Comparison of ENCODE assay signal across 17 cellular contexts in genomic region chr9:107119735-107120134, GRCh38.
A peak's percentile ranks its signal among the peaks of the same experiment; 100 is the strongest.
DNase-seq lines count a peak whose midpoint lies in the region; ATAC-seq, FAIRE-seq and TF ChIP-seq lines count a peak whose summit lies in the region.
"Had no signal": no experiment of that assay in that cellular context is flagged by ENCODE, and none has a peak within 500 bp of the region (broad histone marks: within the 10 kb centered on the region; RNA-seq: fewer than 3 reads in every experiment).

No MANE protein-coding gene starts in this region.

- no peak overlapping the region for H2AK5ac ChIP-seq in neuronal stem cell (ENCODE audit: low read depth, low read length)

- no peak overlapping the region for H4K91ac ChIP-seq in neuronal stem cell (ENCODE audit: low read depth, low read length, poor library complexity)

- H3K36me3 ChIP-seq in HCT116 (ENCODE audit: control insufficient read depth in 1 of 2, insufficient read depth in 2 of 2, low read length in 2 of 2), result no peaks in the 10 kb centered on the region
- no peaks in the 10 kb centered on the region for H3K36me3 ChIP-seq in HepG2 (replicated peaks in 1 of 2; ENCODE audit: control insufficient read depth in 1 of 2, insufficient read depth in 2 of 2, low read length in 2 of 2)
- no peaks in the 10 kb centered on the region for H3K36me3 ChIP-seq in neuronal stem cell (replicated peaks in 1 of 2; ENCODE audit: control insufficient read depth in 2 of 2, insufficient read depth in 2 of 2, low read length in 2 of 2)
- H3K36me3 ChIP-seq: BLaER1 treated with 17β-estradiol and CSF1 and Interleukin-3, amounts not matched to agents 10 nM and 100 nM had no signal

- intact Hi-C loops in HCT116 (cut with micrococcal nuclease) (no loop called here), HepG2 (cut with micrococcal nuclease; ENCODE audit: unreplicated experiment) (no loop called here)

- H3K79me2 ChIP-seq in HCT116 (ENCODE audit: insufficient read depth, low read length) (no peaks in the 10 kb centered on the region), HepG2 (ENCODE audit: insufficient read depth, low read length) (no peaks in the 10 kb centered on the region)

- no peak overlapping the region for H4K8ac ChIP-seq in neuronal stem cell (ENCODE audit: low read depth, low read length)

- no peaks in the 10 kb centered on the region for H3K79me1 ChIP-seq in neuronal stem cell (ENCODE audit: low read depth, low read length)

- H3K27me3 ChIP-seq in HCT116 (ENCODE audit: insufficient read depth, low read length), result peaks cover 3% of the 10 kb centered on the region; the same call in 1 of the 2 replicates
- no peaks in the 10 kb centered on the region for H3K27me3 ChIP-seq in HepG2 (ENCODE audit: control insufficient read depth in 1 of 2, insufficient read depth in 2 of 2, low read length in 2 of 2)
- H3K27me3 ChIP-seq in neuronal stem cell (ENCODE audit: control insufficient read depth in 3 of 3, insufficient read depth in 3 of 3, low read depth in 1 of 3, low read length in 3 of 3), result no peaks in the 10 kb centered on the region
- H3K27me3 ChIP-seq: BLaER1 treated with 17β-estradiol and CSF1 and Interleukin-3, amounts not matched to agents 10 nM and 100 nM had no signal

- no peak for TF ChIP-seq POLR2A in HCT116 (IDR thresholded peaks at IDR 0.05; ENCODE audit: borderline replicate concordance, extremely low read depth, insufficient read depth, insufficient read length)
- TF ChIP-seq POLR2A in NB4 (IDR thresholded peaks at IDR 0.05; ENCODE audit: extremely low read depth, insufficient read length), result no peak
- no peak for TF ChIP-seq POLR2A in HepG2 (IDR thresholded peaks at IDR 0.05; ENCODE audit: insufficient read depth in 1 of 2, low read depth in 2 of 2, low read length in 2 of 2)

- no peak overlapping the region for H3K4me3 ChIP-seq in HCT116 (replicated peaks in 1 of 2; ENCODE audit: low read depth in 1 of 2, low read length in 2 of 2)
- no peak overlapping the region for H3K4me3 ChIP-seq in NB4 (ENCODE audit: low read depth, low read length)
- no peak overlapping the region for H3K4me3 ChIP-seq in HepG2 (replicated peaks in 1 of 3; ENCODE audit: insufficient read depth in 1 of 3, low read depth in 2 of 3, low read length in 3 of 3)
- no peak overlapping the region for H3K4me3 ChIP-seq in neuronal stem cell (ENCODE audit: low read length in 2 of 2)
- H3K4me3 ChIP-seq: BLaER1 treated with 17β-estradiol and CSF1 and Interleukin-3, amounts not matched to agents 10 nM and 100 nM had no signal

- no peak for DNase-seq in HCT116 (ENCODE audit: low read depth, low spot score)
- peak; percentile 5 for DNase-seq in NB4 (ENCODE audit: low read depth)
- DNase-seq in HepG2 (ENCODE audit: low spot score), result no peak
- no peak for DNase-seq in neuronal stem cell (ENCODE audit: low spot score)
- DNase-seq in ureter (ENCODE audit: low spot score), result no peak
- no peak for DNase-seq in NCI-H2081 (lab: John Stamatoyannopoulos, UW)
- DNase-seq: CD8-positive, alpha-beta T cell; HCEC 1CT; HFFc6; KBM-7 had no signal

- no peak overlapping the region for H3K14ac ChIP-seq in neuronal stem cell (ENCODE audit: low read length)

- POLR2A ChIA-PET in HCT116 (lab: Charles Lee) (no interaction called here), HepG2 (lab: Yijun Ruan, JAX) (no interaction called here)

- H4K20me1 ChIP-seq in HCT116 (ENCODE audit: insufficient read depth) (no peaks in the 10 kb centered on the region), HepG2 (ENCODE audit: insufficient read depth, low read length) (no peaks in the 10 kb centered on the region)
- H4K20me1 ChIP-seq: BLaER1 treated with 17β-estradiol and CSF1 and Interleukin-3, amounts not matched to agents 10 nM and 100 nM had no signal

- H3K27ac ChIP-seq in HCT116 (ENCODE audit: low read depth, low read length), result no peak overlapping the region
- no peak overlapping the region for H3K27ac ChIP-seq in HepG2 (ENCODE audit: extremely low read length, insufficient read depth, low read length)
- H3K27ac ChIP-seq in neuronal stem cell (replicated peaks; ENCODE audit: low read length), result no peak overlapping the region
- H3K27ac ChIP-seq: BLaER1 treated with 17β-estradiol and CSF1 and Interleukin-3, amounts not matched to agents 10 nM and 100 nM; HL-60 had no signal

- TF ChIP-seq EP300 in HepG2 (IDR thresholded peaks at IDR 0.05; ENCODE audit: low read depth in 2 of 2, low read length in 2 of 2), result no peak
- no peak for TF ChIP-seq EP300 in HepG2 (CRISPR knock-in tag; IDR thresholded peaks at IDR 0.05; ENCODE audit: borderline replicate concordance)

- WGBS in HepG2 (ENCODE audit: low lambda C conversion rate), result 28% methylated on average over 7 of the region's 7 CpGs
- WGBS in neuronal stem cell (ENCODE audit: extremely low coverage in 2 of 2, insufficient read length in 2 of 2, insufficient replicate concordance in 1 of 2), 2 donors, result no CpG with 5 or more reads among the region's 7 CpGs

- 0 out of 2 replicates have a peak, but pooled peaks have one; percentile 32 for ATAC-seq in HCT116
- no peak for ATAC-seq in HepG2
- no peak for ATAC-seq in HG02970 (IDR thresholded peaks at IDR 0.05; ENCODE audit: low FRiP score, unreplicated experiment)
- ATAC-seq: CD8-positive, alpha-beta T cell had no signal

- peak overlapping the region; percentile 22 for H2BK15ac ChIP-seq in neuronal stem cell (ENCODE audit: low read length)

- H3K23ac ChIP-seq in neuronal stem cell (ENCODE audit: low read depth, low read length, poor library complexity), result no peak overlapping the region

- H3K4me2 ChIP-seq in HCT116 (ENCODE audit: low read length), result no peak overlapping the region
- H3K4me2 ChIP-seq in HepG2 (ENCODE audit: low read depth, low read length), result no peak overlapping the region
- no peak overlapping the region for H3K4me2 ChIP-seq in neuronal stem cell (ENCODE audit: insufficient read depth, low read length, poor library complexity, severe bottlenecking)
- H3K4me2 ChIP-seq: BLaER1 treated with 17β-estradiol and CSF1 and Interleukin-3, amounts not matched to agents 10 nM and 100 nM had no signal

- TF ChIP-seq CTCF in HCT116 (IDR thresholded peaks at IDR 0.05 in 2 of 3, conservative IDR thresholded peaks at IDR 0.05 in 1 of 3; ENCODE audit: borderline replicate concordance in 1 of 3, insufficient read depth in 1 of 3, low read depth in 2 of 3, low read length in 2 of 3) (no peak), NB4 (IDR thresholded peaks at IDR 0.05; ENCODE audit: low read depth, low read length) (no peak), HepG2 (CRISPR knock-in tag; IDR thresholded peaks at IDR 0.05) (no peak)

- no peak for FAIRE-seq in HepG2 (lab: Jason Lieb, UNC)
- FAIRE-seq: G401.6, GM12891, GM19239, H54 had no signal

- no peak overlapping the region for H2BK120ac ChIP-seq in neuronal stem cell (ENCODE audit: low read depth, low read length)

- in situ Hi-C loops in HepG2 (cut with HindIII; ENCODE audit: extremely low pct_ligation_motif_present, low pct_unique_long_range_greater_than_20kb), result no loop called here

- no peaks in the 10 kb centered on the region for H3K9me3 ChIP-seq in HCT116 (ENCODE audit: control insufficient read depth in 1 of 2, insufficient read depth in 1 of 2, low read depth in 1 of 2, low read length in 2 of 2)
- no peaks in the 10 kb centered on the region for H3K9me3 ChIP-seq in HepG2 (ENCODE audit: low read length)
- H3K9me3 ChIP-seq in neuronal stem cell (replicated peaks in 1 of 2; ENCODE audit: control insufficient read depth in 2 of 2, insufficient read depth in 1 of 2, low read depth in 1 of 2, low read length in 2 of 2), result no peaks in the 10 kb centered on the region
- H3K9me3 ChIP-seq: BLaER1 treated with 17β-estradiol and CSF1 and Interleukin-3, amounts not matched to agents 10 nM and 100 nM had no signal

- TF ChIP-seq RAD21 in HCT116 (IDR thresholded peaks at IDR 0.05; ENCODE audit: low read depth) (no peak), HepG2 (CRISPR knock-in tag; IDR thresholded peaks at IDR 0.05) (no peak)

- no peak overlapping the region for H2AFZ ChIP-seq in HCT116 (ENCODE audit: low read depth, low read length, poor library complexity, severe bottlenecking)
- H2AFZ ChIP-seq in HepG2 (ENCODE audit: low read length), result no peak overlapping the region
- H2AFZ ChIP-seq in neuronal stem cell (ENCODE audit: low read length), result no peak overlapping the region

- no peaks in the 10 kb centered on the region for H3K9me2 ChIP-seq in HCT116 (ENCODE audit: insufficient read depth)

- no peaks in the 10 kb centered on the region for H3K4me1 ChIP-seq in HCT116 (ENCODE audit: control insufficient read depth in 1 of 2, insufficient read depth in 2 of 2, low read length in 2 of 2)
- H3K4me1 ChIP-seq in HepG2 (ENCODE audit: insufficient read depth, low read length), result no peaks in the 10 kb centered on the region
- no peaks in the 10 kb centered on the region for H3K4me1 ChIP-seq in neuronal stem cell (ENCODE audit: control insufficient read depth in 2 of 2, insufficient read depth in 1 of 2, low read depth in 1 of 2, low read length in 2 of 2)
- H3K4me1 ChIP-seq: BLaER1 treated with 17β-estradiol and CSF1 and Interleukin-3, amounts not matched to agents 10 nM and 100 nM had no signal

- H3K4ac ChIP-seq in neuronal stem cell (ENCODE audit: low read length), result no peak overlapping the region

- RAD21 ChIA-PET in HCT116 (lab: Charles Lee; ENCODE audit: low non-redundant PET in 1 of 2, low total read pairs in 2 of 2, uncharacterized antibody in 2 of 2, unreplicated experiment in 2 of 2), result no interaction called here

- no peak overlapping the region for H2BK5ac ChIP-seq in neuronal stem cell (ENCODE audit: low read length)

- BruUV-seq in HCT116 (replicated peaks; lab: Mats Ljungman, UMichigan) (no TSS peak), HepG2 (replicated peaks; lab: Mats Ljungman, UMichigan) (no TSS peak)

- CTCF ChIA-PET in HCT116 (lab: Charles Lee) (no interaction called here), HepG2 (lab: Yijun Ruan, JAX; ENCODE audit: low intra/inter-chr PET ratio, low total read pairs) (no interaction called here)

- no peak overlapping the region for H2BK12ac ChIP-seq in neuronal stem cell (ENCODE audit: low read length)

- H3K9ac ChIP-seq in HCT116 (ENCODE audit: low read length) (no peak overlapping the region), HepG2 (ENCODE audit: insufficient read depth, low read depth, low read length) (no peak overlapping the region), neuronal stem cell (ENCODE audit: low read depth, low read length, poor library complexity) (no peak overlapping the region)
- H3K9ac ChIP-seq: BLaER1 treated with 17β-estradiol and CSF1 and Interleukin-3, amounts not matched to agents 10 nM and 100 nM had no signal

- no peak overlapping the region for H3K18ac ChIP-seq in neuronal stem cell (ENCODE audit: low read length)

TF ChIP-seq in HCT116, 20 proteins besides CTCF, POLR2A, EP300 and RAD21:
- no peak for TF ChIP-seq EGR1 (IDR thresholded peaks at IDR 0.05; ENCODE audit: low read depth)
- no peak for TF ChIP-seq FOSL1 (IDR thresholded peaks at IDR 0.05; ENCODE audit: low read depth)
- no peak for TF ChIP-seq JUND (IDR thresholded peaks at IDR 0.05)

TF ChIP-seq in HepG2, 621 proteins besides CTCF, POLR2A, EP300 and RAD21:
- TF ChIP-seq KAT2B (IDR thresholded peaks at IDR 0.05; ENCODE audit: borderline replicate concordance, low read depth, low read length), result peak; percentile 67; the same call in 1 of the 2 replicates
- no peak for TF ChIP-seq CHCHD3 (CRISPR knock-in tag; IDR thresholded peaks at IDR 0.05)
- no peak for TF ChIP-seq MBD4 (IDR thresholded peaks at IDR 0.05; ENCODE audit: borderline replicate concordance, low read length)
- no peak for TF ChIP-seq MIXL1 (CRISPR knock-in tag; IDR thresholded peaks at IDR 0.05)
